ENCODE assay signal across 21 cellular contexts in genomic region chr9:7906783-7907182, GRCh38.
"Had no signal": no experiment of that assay in that cellular context is flagged by ENCODE, and none has a peak within 500 bp of the region (broad histone marks: within the 10 kb centered on the region; RNA-seq: fewer than 3 reads in every experiment).

No MANE protein-coding gene starts in this region.

- DNase-seq: activated CD4-positive, alpha-beta T cell treated with anti-CD3 and anti-CD28 coated beads for 4 hours; activated CD8-positive, alpha-beta memory T cell treated with anti-CD3 and anti-CD28 coated beads, Interleukin-2, amount 50 U/mL, for 4 hours; activated CD8-positive, alpha-beta T cell treated with anti-CD3 and anti-CD28 coated beads for 36 hours; activated effector memory CD4-positive, alpha-beta T cell treated with anti-CD3 and anti-CD28 coated beads, Interleukin-2, amount 50 U/mL, for 16 hours; activated naive CD4-positive, alpha-beta T cell treated with Interleukin-2 at 50 U/mL for 16 hours; activated naive CD8-positive, alpha-beta T cell treated with anti-CD3 and anti-CD28 coated beads, Interleukin-2, amount 10 ng/mL, durations not matched to agents 7 days and 5 days; aorta; brain microvascular endothelial cell; MG63; MV-4-11; NCI-H1092 treated with DMSO at 0.1 percent for 48 hours; NCI-H1417 treated with DMSO at 0.1 percent for 48 hours; NCI-H1694; NCI-H2029 treated with DMSO at 0.1 percent for 48 hours; NCI-H345; NCI-H510A treated with DMSO at 0.1 percent for 48 hours; NCI-H69; SK-N-SH; SW 1271 had no signal

- H3K36me3 Mint-ChIP-seq: activated naive CD8-positive, alpha-beta T cell treated with anti-CD3 and anti-CD28 coated beads, Interleukin-2, amount 10 ng/mL, durations not matched to agents 7 days and 5 days had no signal

- H3K9me3 Mint-ChIP-seq: activated CD8-positive, alpha-beta T cell treated with anti-CD3 and anti-CD28 coated beads for 36 hours had no signal

- H3K27ac Mint-ChIP-seq: activated CD8-positive, alpha-beta T cell treated with anti-CD3 and anti-CD28 coated beads for 36 hours; activated naive CD8-positive, alpha-beta T cell treated with anti-CD3 and anti-CD28 coated beads, Interleukin-2, amount 10 ng/mL, durations not matched to agents 7 days and 5 days; activated T-helper 1 cell treated with anti-CD3 and anti-CD28 coated beads, Interleukin-12 subunit alpha, Interleukin-12 subunit beta, Interleukin-2, Interleukin-4 antibody, amounts not matched to agents 30 ng/mL and 10 ng/mL and 1 ng/mL, durations not matched to agents 14 hours and 24 hours and 36 hours had no signal

- H3K4me3 Mint-ChIP-seq: activated CD8-positive, alpha-beta T cell treated with anti-CD3 and anti-CD28 coated beads for 36 hours; activated naive CD8-positive, alpha-beta T cell treated with anti-CD3 and anti-CD28 coated beads, Interleukin-2, amount 10 ng/mL, durations not matched to agents 7 days and 5 days; activated T-helper 1 cell treated with anti-CD3 and anti-CD28 coated beads, Interleukin-12 subunit alpha, Interleukin-12 subunit beta, Interleukin-2, Interleukin-4 antibody, amounts not matched to agents 30 ng/mL and 10 ng/mL and 1 ng/mL, durations not matched to agents 14 hours and 24 hours and 36 hours had no signal

- ATAC-seq: activated CD4-positive, CD25-positive, alpha-beta regulatory T cell treated with anti-CD3 and anti-CD28 coated beads, Interleukin-2, amount 50 U/mL, for 24 hours; activated CD8-positive, alpha-beta T cell treated with anti-CD3 and anti-CD28 coated beads for 36 hours had no signal

- H3K27me3 Mint-ChIP-seq: activated naive CD8-positive, alpha-beta T cell treated with anti-CD3 and anti-CD28 coated beads, Interleukin-2, amount 10 ng/mL, durations not matched to agents 7 days and 5 days had no signal
